ENCODE assay signal across 8 cellular contexts in genomic region chr9:126914458-126915280, GRCh38. TPM values are rescaled to one million over a fixed set of nuclear protein-coding genes. Genes with fewer than 3 reads are reported as not detected.
DNase-seq lines count a peak whose midpoint lies in the region; ATAC-seq and TF ChIP-seq lines count a peak whose summit lies in the region.

RALGPS1 (plus strand) TSS chr9:126914782; CDS start chr9:126962290, 47,508 bp downstream.

- no peaks in the 10 kb centered on the region for H3K27me3 ChIP-seq in fibroblast of lung (ENCODE audit: control insufficient read depth, insufficient read depth, low read length)

- H3K27me3 Mint-ChIP-seq in naive B cell, result peaks cover 11 to 26% (median 18%) of the 10 kb centered on the region in 3 donors

- H3K79me2 ChIP-seq in fibroblast of lung (ENCODE audit: control insufficient read depth, insufficient read depth, low read length), result no peaks in the 10 kb centered on the region

- H3K27ac Mint-ChIP-seq in naive B cell, result peak within 1 kb of the TSS in 5 of 6 donors; percentile 72 to 95 (median 89)

- H3K4me3 Mint-ChIP-seq in naive B cell, result peak within 1 kb of the TSS; percentile 76 to 93 (median 84)

- H3K4me2 ChIP-seq in fibroblast of lung (ENCODE audit: extremely low read depth, insufficient read depth, low read length), result peak within 1 kb of the TSS; percentile 44

- H3K4me1 ChIP-seq in fibroblast of lung (ENCODE audit: control insufficient read depth, extremely low read depth, insufficient read depth, low read length), result no peaks in the 10 kb centered on the region

- peaks cover 0 to 5% of the 10 kb centered on the region in 2 donors for H3K36me3 Mint-ChIP-seq in naive B cell

- DNase-seq in Daoy (ENCODE audit: low read depth) (peak; percentile 99), GOT3 (lab: John Stamatoyannopoulos, UW) (peak; percentile 56), LHCN-M2 (ENCODE audit: low read depth) (peak; percentile 88), RKO (ENCODE audit: low spot score) (peak; percentile 99), fibroblast of lung (ENCODE audit: low read depth in 2 of 2) (peak; percentile 95 to 96), naive B cell (peak; percentile 94)
- DNase-seq in activated T-helper 1 cell treated with anti-CD3 and anti-CD28 coated beads, Interleukin-2, amount 50 U/mL, for 16 hours (ENCODE audit: low read depth in 1 of 2, low spot score in 1 of 2), result peak; percentile 80 to 84
- peak; percentile 87 to 89 for DNase-seq in stimulated activated CD8-positive, alpha-beta memory T cell treated with anti-CD3 and anti-CD28 coated beads, Interleukin-7, amount 100 ng/mL, for 48 hours (ENCODE audit: extremely low read depth in 1 of 2, low read depth in 1 of 2)

- H3K9me3 ChIP-seq in fibroblast of lung (ENCODE audit: control insufficient read depth, insufficient read depth, low read depth, low read length), result no peaks in the 10 kb centered on the region

- no peaks in the 10 kb centered on the region for H4K20me1 ChIP-seq in fibroblast of lung (ENCODE audit: control insufficient read depth, extremely low read depth, insufficient read depth, low read length)

- peak; percentile 92 to 93 for ATAC-seq in naive B cell (ENCODE audit: low read depth in 2 of 2)

- H3K4me3 ChIP-seq in fibroblast of lung (replicated peaks in 1 of 4; ENCODE audit: control extremely low read depth in 1 of 4, insufficient read depth in 1 of 4, low read depth in 3 of 4, low read length in 4 of 4), result peak within 1 kb of the TSS in 3 of 4 experiments; percentile 19 to 48 (median 44)

- H3K9me3 Mint-ChIP-seq in naive B cell, result peaks cover 0 to 11% (median 5%) of the 10 kb centered on the region in 7 donors

- no peaks in the 10 kb centered on the region for H3K36me3 ChIP-seq in fibroblast of lung (ENCODE audit: control insufficient read depth, insufficient read depth, low read length)

- TF ChIP-seq CTCF in fibroblast of lung (conservative IDR thresholded peaks at IDR 0.05 in 1 of 2, IDR thresholded peaks at IDR 0.05 in 1 of 2; ENCODE audit: low read depth in 1 of 2, low read length in 2 of 2), result no peak

- peak within 1 kb of the TSS; percentile 70 for H2AFZ ChIP-seq in fibroblast of lung (ENCODE audit: low read length)

- no peak within 1 kb of the TSS for H3K9ac ChIP-seq in fibroblast of lung (ENCODE audit: insufficient read depth, low read length)

- H3K4me1 Mint-ChIP-seq in naive B cell, result peaks cover 6 to 16% (median 8%) of the 10 kb centered on the region in 3 donors

- H3K27ac ChIP-seq in fibroblast of lung (ENCODE audit: insufficient read depth, low read length), result no peak within 1 kb of the TSS

RNA-seq across cellular contexts. Expression of gene RALGPS1, which starts in this region (rescaled TPM):
- 4.9 and 18.7 TPM in 2 replicates for total RNA-seq in Daoy (2014; rRNA removed; shearing (Covaris generic))
- total RNA-seq in LHCN-M2 (2014; rRNA removed) (0.57 and 0.64 TPM in 2 replicates), fibroblast of lung (5.1 and 5.9 TPM in 2 replicates)
- polyA plus RNA-seq in LHCN-M2 (2012), result 0.77 TPM
- polyA plus RNA-seq in fibroblast of lung (1.5 and 2.0 TPM in 2 replicates), naive B cell (ENCODE audit: low read depth in 6 of 6) (1 to 10 TPM; 3.0 to 7.9 (median 5.4) TPM)
- polyA plus RNA-seq in fibroblast of lung (2012), result 1.5 and 1.8 TPM in 2 replicates
- polyA minus RNA-seq in fibroblast of lung (ENCODE audit: low replicate concordance), result 3.0 and 3.6 TPM in 2 replicates

Comparison
In these comparisons a context has a peak if more than half of its experiments do, and no peak if none do; other contexts are left out.
1. Peak in DNase-seq in LHCN-M2; RNA of the gene not detected or under 1 TPM.